16 cellular contexts compared by ENCODE assay signal in the genomic region with DNA sequence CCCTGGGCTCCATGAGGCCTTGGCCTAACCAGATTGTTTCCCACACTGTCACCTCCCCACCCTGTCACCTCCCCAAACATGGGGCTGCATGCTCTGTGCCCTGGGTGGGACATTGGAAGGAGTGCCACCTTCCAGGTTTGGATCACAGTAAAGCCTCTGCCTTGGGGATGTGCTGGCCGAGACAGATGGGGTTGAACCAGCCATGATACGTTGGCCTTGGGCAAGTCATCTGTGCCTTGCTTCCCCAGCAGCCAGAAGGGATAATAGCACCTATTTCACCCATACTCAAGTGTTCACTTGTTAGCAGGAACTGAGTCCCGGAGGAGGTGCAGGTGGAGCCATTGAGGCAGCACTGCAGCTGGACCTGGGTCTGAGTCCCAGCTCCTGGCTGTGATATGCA. TPM values are rescaled to one million over a fixed set of nuclear protein-coding genes. Genes with fewer than 3 reads are reported as not detected.
"Had no signal": no experiment of that assay in that cellular context is flagged by ENCODE, and none has a peak within 500 bp of the region (broad histone marks: within the 10 kb centered on the region; RNA-seq: fewer than 3 reads in every experiment).

No MANE protein-coding gene starts in this region.

RNA-seq across cellular contexts. Expression of gene GOLGA6D, which starts 7.0 kb away (rescaled TPM):
- total RNA-seq: activated CD8-positive, alpha-beta memory T cell treated with anti-CD3 and anti-CD28 coated beads for 36 hours; activated naive CD8-positive, alpha-beta T cell treated with anti-CD3 and anti-CD28 coated beads for 36 hours; astrocyte; colonic mucosa; epithelial cell of proximal tubule; foreskin keratinocyte; glomerular endothelial cell; hepatocyte; prostate gland; T-helper 1 cell treated with Interleukin-12 subunit alpha and Interleukin-12 subunit beta and Interleukin-4 antibody, amounts not matched to agents 30 ng/mL and 1 ng/mL, for 36 hours; thyroid gland; uterus had no signal
- polyA plus RNA-seq: foreskin keratinocyte, hepatocyte, neural cell had no signal

RNA-seq across cellular contexts. Expression of gene GOLGA6C, which starts 17.5 kb away (rescaled TPM):
- total RNA-seq: activated CD8-positive, alpha-beta memory T cell treated with anti-CD3 and anti-CD28 coated beads for 36 hours; activated naive CD8-positive, alpha-beta T cell treated with anti-CD3 and anti-CD28 coated beads for 36 hours; astrocyte; colonic mucosa; epithelial cell of proximal tubule; foreskin keratinocyte; glomerular endothelial cell; hepatocyte; mucosa of gallbladder; omental fat pad; skeletal muscle tissue; T-helper 1 cell treated with Interleukin-12 subunit alpha and Interleukin-12 subunit beta and Interleukin-4 antibody, amounts not matched to agents 30 ng/mL and 1 ng/mL, for 36 hours; thyroid gland; uterus had no signal
- polyA plus RNA-seq: foreskin keratinocyte, hepatocyte, neural cell had no signal
